25 cellular contexts compared by ENCODE assay signal in the genomic region with DNA sequence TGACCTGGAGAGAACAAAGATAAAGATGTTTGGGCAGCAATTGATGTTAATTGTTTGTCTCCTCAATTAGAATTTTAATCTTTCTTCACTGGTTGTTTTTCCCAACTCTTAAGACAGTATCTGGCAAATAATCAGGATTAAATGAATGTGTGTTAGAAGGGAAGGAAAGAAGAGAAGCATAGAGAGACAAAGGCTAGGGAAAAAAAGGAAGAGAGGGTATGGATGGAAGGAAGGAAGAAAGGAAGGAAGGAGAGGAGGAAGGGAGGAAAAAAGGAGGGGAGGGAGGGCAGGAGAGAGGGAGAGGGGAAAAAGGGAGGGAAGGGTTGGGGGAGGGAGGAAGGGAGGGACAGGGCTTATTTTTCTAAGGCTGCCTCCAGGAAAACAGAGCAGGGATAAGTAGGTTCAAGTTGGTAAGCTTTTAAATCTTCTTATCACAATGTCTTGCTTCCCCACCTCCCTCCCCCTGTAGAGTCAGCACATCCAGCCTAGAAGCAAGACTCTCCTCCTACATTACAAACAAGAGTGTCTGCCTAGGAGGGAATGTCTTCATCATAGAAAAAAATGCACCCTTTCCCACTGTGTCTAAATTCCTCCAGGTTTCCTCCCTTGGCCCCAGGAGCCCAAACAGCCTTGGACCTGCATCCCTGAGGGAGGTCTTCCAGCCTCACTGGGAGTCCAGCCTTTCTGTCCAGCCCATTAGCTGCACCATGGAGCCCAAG.
A peak's percentile ranks its signal among the peaks of the same experiment; 100 is the strongest.
DNase-seq lines count a peak whose midpoint lies in the region; ATAC-seq, FAIRE-seq and TF ChIP-seq lines count a peak whose summit lies in the region.
"Had no signal": no experiment of that assay in that cellular context is flagged by ENCODE, and none has a peak within 500 bp of the region (broad histone marks: within the 10 kb centered on the region; RNA-seq: fewer than 3 reads in every experiment).

No MANE protein-coding gene starts in this region.

- intact Hi-C loops in K562 (cut with micrococcal nuclease), result loop anchor here (5.0 kb wide), 1 partner anchor 66 kb away; no protein-coding TSS in a partner anchor

- POLR2A ChIA-PET in K562 (lab: Yijun Ruan, JAX), result interaction anchor here (0.7 to 1.2 kb wide), 4 partner anchors 13 to 151 kb away, joined by 3 to 4 read pairs (median 4); no protein-coding TSS in a partner anchor
- POLR2A ChIA-PET in activated CD4-positive, alpha-beta memory T cell treated with anti-CD3 and anti-CD28 coated beads, Interleukin-2, amount 10 ng/mL, durations not matched to agents 7 days and 5 days (lab: Charles Lee), result interaction anchor here (0.6 kb wide), 1 partner anchor 40 kb away, joined by 3 read pairs; no protein-coding TSS in a partner anchor

- H3K4me3 ChIP-seq in Loucy (ENCODE audit: low read length, poor library complexity, severe bottlenecking) (no peak overlapping the region), K562 (no peak overlapping the region)
- H3K4me3 ChIP-seq: heart right ventricle, vagina had no signal

- H4K20me1 ChIP-seq in Loucy (ENCODE audit: insufficient read depth, low read length, poor library complexity, severe bottlenecking) (no peaks in the 10 kb centered on the region), K562 (replicated peaks; ENCODE audit: control insufficient read depth, insufficient read depth, low read length) (no peaks in the 10 kb centered on the region)

- CTCF ChIA-PET in K562 (lab: Yijun Ruan, JAX; ENCODE audit: low intra/inter-chr PET ratio), result no interaction called here
- CTCF ChIA-PET in activated CD4-positive, alpha-beta memory T cell treated with anti-CD3 and anti-CD28 coated beads, Interleukin-2, amount 10 ng/mL, durations not matched to agents 7 days and 5 days (lab: Charles Lee), result no interaction called here

- BruUV-seq in K562 (replicated peaks; lab: Mats Ljungman, UMichigan), result no TSS peak

- ATAC-seq in K562, result peak; percentile 62
- ATAC-seq in omental fat pad (ENCODE audit: low FRiP score), result peak; percentile 63
- ATAC-seq: heart right ventricle, left ventricle myocardium superior, Right ventricle myocardium inferior had no signal

- no peak for FAIRE-seq in K562 (lab: Jason Lieb, UNC)
- FAIRE-seq: A204.1, endothelial cell of umbilical vein had no signal

- no peak overlapping the region for H3K27ac ChIP-seq in K562 (ENCODE audit: extremely low read depth, low read depth, low read length)
- H3K27ac ChIP-seq: C4-2B, neutrophil, vagina had no signal

- no peaks in the 10 kb centered on the region for H3K9me3 ChIP-seq in Loucy (ENCODE audit: insufficient read depth, low read depth, low read length)
- H3K9me3 ChIP-seq in K562 (replicated peaks; ENCODE audit: control insufficient read depth, insufficient read depth, low read depth, low read length), result no peaks in the 10 kb centered on the region
- H3K9me3 ChIP-seq: neutrophil, vagina had no signal

- H3K36me3 ChIP-seq in Loucy (ENCODE audit: insufficient read depth, low read length), result no peaks in the 10 kb centered on the region
- no peaks in the 10 kb centered on the region for H3K36me3 ChIP-seq in K562 (ENCODE audit: control insufficient read depth, insufficient read depth, low read length)
- H3K36me3 ChIP-seq: heart right ventricle, neutrophil, vagina had no signal

- peaks cover 3% of the 10 kb centered on the region for H3K36me3 Mint-ChIP-seq in type B pancreatic cell
- H3K36me3 Mint-ChIP-seq in activated CD4-positive, alpha-beta memory T cell treated with anti-CD3 and anti-CD28 coated beads, Interleukin-2, amount 10 ng/mL, durations not matched to agents 7 days and 5 days (ENCODE audit: low read depth), result no peaks in the 10 kb centered on the region

- no peak for TF ChIP-seq CTCF in Loucy (conservative IDR thresholded peaks at IDR 0.05; ENCODE audit: low read length)
- no peak for TF ChIP-seq CTCF in K562 (IDR thresholded peaks at IDR 0.05 in 2 of 3, conservative IDR thresholded peaks at IDR 0.05 in 1 of 3; ENCODE audit: insufficient read depth in 2 of 3, low read depth in 1 of 3, low read length in 3 of 3)
- no peak for TF ChIP-seq CTCF in omental fat pad (IDR thresholded peaks at IDR 0.05)
- TF ChIP-seq CTCF in type B pancreatic cell (conservative IDR thresholded peaks at IDR 0.05), result no peak

- H3K9ac ChIP-seq in Loucy (ENCODE audit: low read depth, low read length, poor library complexity, severe bottlenecking) (no peak overlapping the region), K562 (ENCODE audit: insufficient read depth in 1 of 2, low read depth in 2 of 2, low read length in 2 of 2) (peak overlapping the region in 1 of 2 experiments; percentile 2; a peak in 1 of 4 replicates)

- no peaks in the 10 kb centered on the region for H3K9me1 ChIP-seq in K562 (ENCODE audit: control insufficient read depth, insufficient read depth, low read length)

- DNase-seq in activated CD8-positive, alpha-beta memory T cell treated with anti-CD3 and anti-CD28 coated beads for 24 hours, result peak; percentile 30
- DNase-seq in activated CD8-positive, alpha-beta memory T cell treated with anti-CD3 and anti-CD28 coated beads, Interleukin-2, amount 50 U/mL, for 48 hours, result no peak
- DNase-seq in K562 (ENCODE audit: extremely low read depth in 1 of 4, low spot score in 3 of 4) (no peak), omental fat pad (ENCODE audit: low spot score) (no peak), midbrain (lab: John Stamatoyannopoulos, UW) (no peak), type B pancreatic cell (ENCODE audit: extremely low spot score, unreplicated experiment) (no peak)
- no peak for DNase-seq in activated CD4-positive, alpha-beta memory T cell treated with anti-CD3 and anti-CD28 coated beads, Interleukin-2, amount 10 ng/mL, durations not matched to agents 7 days and 5 days
- DNase-seq: activated CD4-positive, alpha-beta T cell treated with anti-CD3 and anti-CD28 coated beads for 48 hours; activated naive CD4-positive, alpha-beta T cell; amygdala; dermis blood vessel endothelial cell; heart right ventricle; Kasumi-1; left ventricle myocardium superior; NCI-H1105 treated with DMSO at 0.1 percent for 48 hours; NCI-H524 treated with DMSO at 0.1 percent for 48 hours; retina; substantia nigra had no signal

- H3K79me2 ChIP-seq in Loucy (ENCODE audit: insufficient read depth, low read length) (no peaks in the 10 kb centered on the region), K562 (ENCODE audit: control insufficient read depth, insufficient read depth, low read length) (no peaks in the 10 kb centered on the region)

- H2AFZ ChIP-seq in Loucy (ENCODE audit: low read length), result peak overlapping the region; percentile 48; the same call in 1 of the 2 replicates
- H2AFZ ChIP-seq in K562 (ENCODE audit: low read depth, low read length), result peak overlapping the region; percentile 34; the same call in 1 of the 2 replicates

- in situ Hi-C loops in K562 (cut with MboI), result no loop called here

- no peaks in the 10 kb centered on the region for H3K27me3 Mint-ChIP-seq in type B pancreatic cell
- no peaks in the 10 kb centered on the region for H3K27me3 Mint-ChIP-seq in activated CD4-positive, alpha-beta memory T cell treated with anti-CD3 and anti-CD28 coated beads, Interleukin-2, amount 10 ng/mL, durations not matched to agents 7 days and 5 days

- no peak for TF ChIP-seq POLR2A in K562 (conservative IDR thresholded peaks at IDR 0.05)

- H3K4me3 Mint-ChIP-seq in type B pancreatic cell, result no peak overlapping the region
- H3K4me3 Mint-ChIP-seq in activated CD4-positive, alpha-beta memory T cell treated with anti-CD3 and anti-CD28 coated beads, Interleukin-2, amount 10 ng/mL, durations not matched to agents 7 days and 5 days, result no peak overlapping the region

- H3K4me2 ChIP-seq in Loucy (ENCODE audit: low read depth, low read length, poor library complexity, severe bottlenecking), result no peak overlapping the region
- no peak overlapping the region; the same call in 1 of the 2 replicates for H3K4me2 ChIP-seq in K562 (ENCODE audit: insufficient read depth, low read length)

- no peak overlapping the region for H3K27ac Mint-ChIP-seq in type B pancreatic cell
- no peak overlapping the region for H3K27ac Mint-ChIP-seq in activated CD4-positive, alpha-beta memory T cell treated with anti-CD3 and anti-CD28 coated beads, Interleukin-2, amount 10 ng/mL, durations not matched to agents 7 days and 5 days

- TF ChIP-seq EP300 in K562 (IDR thresholded peaks at IDR 0.05; ENCODE audit: low read length), result no peak

- H3K9me3 Mint-ChIP-seq in type B pancreatic cell, result peaks cover 6% of the 10 kb centered on the region
- no peaks in the 10 kb centered on the region for H3K9me3 Mint-ChIP-seq in activated CD4-positive, alpha-beta memory T cell treated with anti-CD3 and anti-CD28 coated beads, Interleukin-2, amount 10 ng/mL, durations not matched to agents 7 days and 5 days

- no peak; a peak in 1 of 4 replicates for TF ChIP-seq RAD21 in K562 (CRISPR knock-in tag; conservative IDR thresholded peaks at IDR 0.05 in 1 of 2, IDR thresholded peaks at IDR 0.05 in 1 of 2)

- H3F3A ChIP-seq in Loucy (ENCODE audit: low read depth), result no peaks in the 10 kb centered on the region

- H3K4me1 ChIP-seq in Loucy (ENCODE audit: insufficient read depth, low read length, poor library complexity, severe bottlenecking) (peaks cover 10% of the 10 kb centered on the region), K562 (replicated peaks in 1 of 2; ENCODE audit: control insufficient read depth in 2 of 2, insufficient read depth in 2 of 2, low read length in 2 of 2) (peaks cover 0 to 28% of the 10 kb centered on the region in 2 experiments; a peak in 4 of 5 replicates)

- H3K4me1 Mint-ChIP-seq in type B pancreatic cell (ENCODE audit: unreplicated experiment), result peaks cover 18% of the 10 kb centered on the region
- no peaks in the 10 kb centered on the region for H3K4me1 Mint-ChIP-seq in activated CD4-positive, alpha-beta memory T cell treated with anti-CD3 and anti-CD28 coated beads, Interleukin-2, amount 10 ng/mL, durations not matched to agents 7 days and 5 days

- H3K9me2 ChIP-seq in Loucy (replicated peaks; ENCODE audit: low read depth, low read length), result no peaks in the 10 kb centered on the region

- no peaks in the 10 kb centered on the region for H3K27me3 ChIP-seq in Loucy (ENCODE audit: insufficient read depth, low read length, poor library complexity, severe bottlenecking)
- H3K27me3 ChIP-seq in K562 (ENCODE audit: control insufficient read depth in 2 of 2, insufficient read depth in 2 of 2, low read length in 2 of 2), result no peaks in the 10 kb centered on the region
- H3K27me3 ChIP-seq: heart right ventricle, neutrophil, vagina had no signal

TF ChIP-seq in K562, 482 proteins besides CTCF, POLR2A, EP300 and RAD21 (continues in another document):
- TF ChIP-seq ZNF143 (CRISPR knock-in tag; IDR thresholded peaks at IDR 0.05) (no peak), CHD4 (IDR thresholded peaks at IDR 0.05; ENCODE audit: insufficient read depth, insufficient replicate concordance, low read depth, low read length, poor library complexity, severe bottlenecking) (no peak), XRCC5 (IDR thresholded peaks at IDR 0.05; ENCODE audit: low read depth, low read length) (no peak), E2F3 (CRISPR knock-in tag; IDR thresholded peaks at IDR 0.05) (no peak; the same call in 1 of the 2 replicates), SMAD1 (IDR thresholded peaks at IDR 0.05; ENCODE audit: low read depth, low read length, partially characterized antibody) (no peak), TAF7 (tag; IDR thresholded peaks at IDR 0.05) (no peak), ZNF165 (CRISPR knock-in tag; IDR thresholded peaks at IDR 0.05; ENCODE audit: borderline replicate concordance) (peak; percentile 75)
